12 cellular contexts compared by ENCODE assay signal in genomic region chr2:234091432-234091879, GRCh38. TPM values are rescaled to one million over a fixed set of nuclear protein-coding genes. Genes with fewer than 3 reads are reported as not detected.
DNase-seq lines count a peak whose midpoint lies in the region; ATAC-seq, FAIRE-seq and TF ChIP-seq lines count a peak whose summit lies in the region.
"Had no signal": no experiment of that assay in that cellular context is flagged by ENCODE, and none has a peak within 500 bp of the region (broad histone marks: within the 10 kb centered on the region; RNA-seq: fewer than 3 reads in every experiment).

No MANE protein-coding gene starts in this region.

- H3K79me2 ChIP-seq in GM23338 (replicated peaks; ENCODE audit: insufficient read depth), result no peaks in the 10 kb centered on the region
- H3K79me2 ChIP-seq in parathyroid adenoma, result no peaks in the 10 kb centered on the region

- H3K27ac ChIP-seq in GM23338 (ENCODE audit: low read depth), result no peak overlapping the region
- no peak overlapping the region for H3K27ac ChIP-seq in parathyroid adenoma
- H3K27ac ChIP-seq in coronary artery, result no peak overlapping the region

- DNase-seq in GM23338 (ENCODE audit: low spot score), result peak; percentile 6
- peak; percentile 55 for DNase-seq in NCI-H2227 (lab: John Stamatoyannopoulos, UW; ENCODE audit: unreplicated experiment)
- DNase-seq in coronary artery (ENCODE audit: low spot score), result no peak
- no peak for DNase-seq in posterior cingulate gyrus
- DNase-seq in RCC 7860 (ENCODE audit: low spot score), result no peak
- DNase-seq: NCI-H187 treated with DMSO at 0.1 percent for 48 hours had no signal

- H3F3A ChIP-seq in GM23338 (replicated peaks; ENCODE audit: low read depth), result no peaks in the 10 kb centered on the region

- intact Hi-C loops in posterior cingulate gyrus (cut with DNase I), result no loop called here

- peaks cover 9% of the 10 kb centered on the region for H3K4me1 ChIP-seq in GM23338 (ENCODE audit: insufficient read depth)
- peaks cover 11% of the 10 kb centered on the region for H3K4me1 ChIP-seq in parathyroid adenoma

- 0 out of 3 replicates have a peak, but pooled peaks cover 3% of the 10 kb centered on the region for H3K36me3 Mint-ChIP-seq in GM23338 (ENCODE audit: low read depth)

- FAIRE-seq in endometrium (lab: Jason Lieb, UNC), result peak; percentile 76
- FAIRE-seq in RCC 7860 (lab: Jason Lieb, UNC), result no peak
- FAIRE-seq: colon had no signal

- H3K9me2 ChIP-seq in GM23338 (ENCODE audit: insufficient read depth), result 0 out of 2 replicates have a peak, but pooled peaks cover 3% of the 10 kb centered on the region

- peak; percentile 41 for ATAC-seq in GM23338
- ATAC-seq in GM18511 (IDR thresholded peaks at IDR 0.05; ENCODE audit: unreplicated experiment), result no peak

- H2AFZ ChIP-seq in GM23338, result peak overlapping the region; percentile 89
- H2AFZ ChIP-seq in parathyroid adenoma, result peak overlapping the region; percentile 48

- peaks cover 14% of the 10 kb centered on the region for H3K4me1 Mint-ChIP-seq in GM23338

- H3K9me3 ChIP-seq in parathyroid adenoma (ENCODE audit: control insufficient read depth, low read length), result no peaks in the 10 kb centered on the region

- no peak overlapping the region for H3K4me3 Mint-ChIP-seq in GM23338

- peaks cover 20% of the 10 kb centered on the region for H3K9me3 Mint-ChIP-seq in GM23338

- H3K4me2 ChIP-seq in GM23338, result no peak overlapping the region
- peak overlapping the region; percentile 27 for H3K4me2 ChIP-seq in parathyroid adenoma (ENCODE audit: low read length)

- H3K27ac Mint-ChIP-seq in GM23338, result no peak overlapping the region

- no peaks in the 10 kb centered on the region for H3K36me3 ChIP-seq in GM23338 (ENCODE audit: insufficient read depth)
- H3K36me3 ChIP-seq in parathyroid adenoma (ENCODE audit: control insufficient read depth, insufficient read depth, low read length), result no peaks in the 10 kb centered on the region

- H3K4me3 ChIP-seq in GM23338 (no peak overlapping the region), parathyroid adenoma (ENCODE audit: low read depth, low read length) (no peak overlapping the region), coronary artery (no peak overlapping the region)

- H4K20me1 ChIP-seq in GM23338 (replicated peaks; ENCODE audit: insufficient read depth), result no peaks in the 10 kb centered on the region

- TF ChIP-seq CTCF in GM23338 (conservative IDR thresholded peaks at IDR 0.05; ENCODE audit: low read depth in 2 of 2) (no peak), parathyroid adenoma (IDR thresholded peaks at IDR 0.05) (no peak), coronary artery (IDR thresholded peaks at IDR 0.05) (no peak)

- H3K9ac ChIP-seq in parathyroid adenoma, result no peak overlapping the region

- H3K27me3 Mint-ChIP-seq in GM23338 (ENCODE audit: insufficient read depth, low read depth, poor library complexity), result peaks cover 2% of the 10 kb centered on the region

- H3K27me3 ChIP-seq in GM23338 (ENCODE audit: insufficient read depth), result no peaks in the 10 kb centered on the region
- H3K27me3 ChIP-seq in parathyroid adenoma (ENCODE audit: control insufficient read depth, insufficient read depth, low read length), result no peaks in the 10 kb centered on the region

TF ChIP-seq in GM23338, 12 proteins besides CTCF, POLR2A, EP300 and RAD21 (continues in another document):
- no peak for TF ChIP-seq ZNF114 (CRISPR knock-in tag; IDR thresholded peaks at IDR 0.05)
- no peak for TF ChIP-seq REST (IDR thresholded peaks at IDR 0.05; ENCODE audit: unreplicated experiment)
- no peak for TF ChIP-seq EZH2phosphoT487 (IDR thresholded peaks at IDR 0.05; ENCODE audit: unreplicated experiment)
- no peak for TF ChIP-seq POLR2AphosphoS5 (IDR thresholded peaks at IDR 0.05; ENCODE audit: low read depth)
- no peak for TF ChIP-seq ZNF462 (CRISPR knock-in tag; IDR thresholded peaks at IDR 0.05)
- TF ChIP-seq STAT1 (IDR thresholded peaks at IDR 0.05; ENCODE audit: unreplicated experiment), result no peak
- no peak for TF ChIP-seq CREB1 (CRISPR knock-in tag; IDR thresholded peaks at IDR 0.05; ENCODE audit: low read depth)
- TF ChIP-seq JUNB (IDR thresholded peaks at IDR 0.05; ENCODE audit: unreplicated experiment), result no peak
- no peak for TF ChIP-seq ZNF331 (CRISPR knock-in tag; IDR thresholded peaks at IDR 0.05; ENCODE audit: low read depth)

RNA-seq across cellular contexts. Expression of gene SPP2, which starts 41.0 kb away (rescaled TPM):
- not detected in 2 replicates for total RNA-seq in GM23338 (2014; rRNA removed; shearing (Covaris generic))
- polyA plus RNA-seq in GM23338 (2016; fragmentation: Nextera tagmentation; extraction: Ambion mirVana), result not detected in 2 replicates
- total RNA-seq: T-helper 1 cell treated with Interleukin-12 subunit alpha and Interleukin-12 subunit beta and Interleukin-4 antibody, amounts not matched to agents 30 ng/mL and 1 ng/mL, for 36 hours had no signal
- polyA plus RNA-seq: neural cell had no signal

Comparison
In these comparisons a context has a peak if more than half of its experiments do, and no peak if none do; other contexts are left out.
1. DNase-seq: peak in GM23338 (single experiment) and NCI-H2227 (single experiment); none in coronary artery (single experiment), posterior cingulate gyrus (0 of 10) and RCC 7860 (single experiment).